In genomic region chr14:24058260-24058950, GRCh38 we compare ENCODE assay signal across 8 cellular contexts. TPM values are rescaled to one million over a fixed set of nuclear protein-coding genes. Genes with fewer than 3 reads are reported as not detected.
DNase-seq lines count a peak whose midpoint lies in the region; ATAC-seq and TF ChIP-seq lines count a peak whose summit lies in the region.

No MANE protein-coding gene starts in this region.

- H3K4me2 ChIP-seq in PC-3 (ENCODE audit: low read length): no peak overlapping the region

- POLR2A ChIA-PET in PC-3 (lab: Charles Lee; ENCODE audit: unreplicated experiment): interaction anchor here (0.5 to 1.0 kb wide), 3 partner anchors 36 to 589 kb away, joined by 3 to 5 read pairs (median 5); partner anchors contain the start of genes NGDN, PCK2 and PSME2

- no peak overlapping the region for H2AFZ ChIP-seq in PC-3 (ENCODE audit: low read length)

- H3K9me2 ChIP-seq in PC-3 (replicated peaks; ENCODE audit: low read length): no peaks in the 10 kb centered on the region

- BruUV-seq in PC-3 (replicated peaks; lab: Mats Ljungman, UMichigan): no TSS peak

- DNase-seq in AG10803 (ENCODE audit: low read depth) (peak; percentile 67), GM12864 (ENCODE audit: low read depth) (no peak), HS-5 (ENCODE audit: low read depth) (peak; percentile 18), PC-3 (peak; percentile 84), astrocyte of the spinal cord (ENCODE audit: low read depth, low spot score) (peak; percentile 71), right cardiac atrium (peak in 2 of 3 donors; percentile 63 to 83), sciatic nerve (ENCODE audit: low spot score) (peak; percentile 92)

- H3K9me3 ChIP-seq in PC-3 (ENCODE audit: low read length) (no peaks in the 10 kb centered on the region), right cardiac atrium (ENCODE audit: control insufficient read depth, low read length) (no peaks in the 10 kb centered on the region)

- 51% methylated on average over 7 of the region's 7 CpGs for WGBS in right cardiac atrium

- TF ChIP-seq CTCF in AG10803 (conservative IDR thresholded peaks at IDR 0.05; ENCODE audit: low read length) (peak; percentile 85), GM12864 (IDR thresholded peaks at IDR 0.05; ENCODE audit: low read depth, low read length, missing control alignments) (peak; percentile 76), PC-3 (conservative IDR thresholded peaks at IDR 0.05; ENCODE audit: low read depth, low read length) (peak; percentile 84), astrocyte of the spinal cord (IDR thresholded peaks at IDR 0.05; ENCODE audit: low read depth, low read length) (peak; percentile 92)

- no peaks in the 10 kb centered on the region for H3F3A ChIP-seq in PC-3 (ENCODE audit: low read length, unreplicated experiment)

- CTCF ChIA-PET in PC-3 (lab: Charles Lee): interaction anchor here (0.6 to 1.9 kb wide), 10 partner anchors 12 to 103 kb away, joined by 3 to 40 read pairs (median 4); partner anchors contain the start of genes DCAF11, IRF9, NRL and PCK2

- no peak overlapping the region for H3K9ac ChIP-seq in PC-3 (ENCODE audit: low read length)

- no peaks in the 10 kb centered on the region for H3K79me2 ChIP-seq in PC-3 (ENCODE audit: low read length)

- H3K4me3 ChIP-seq in AG10803 (ENCODE audit: low read length): no peak overlapping the region
- no peak overlapping the region for H3K4me3 ChIP-seq in GM12864 (ENCODE audit: low read depth, low read length)
- no peak overlapping the region for H3K4me3 ChIP-seq in PC-3 (ENCODE audit: low read length)
- H3K4me3 ChIP-seq in astrocyte of the spinal cord (ENCODE audit: low read depth, low read length): no peak overlapping the region
- no peak overlapping the region for H3K4me3 ChIP-seq in right cardiac atrium (ENCODE audit: low read length)

- peak; percentile 94 for ATAC-seq in PC-3
- peak; percentile 72 to 74 for ATAC-seq in right cardiac atrium
- ATAC-seq in sciatic nerve: peak; percentile 73
- ATAC-seq in HG02678 (IDR thresholded peaks at IDR 0.05; ENCODE audit: unreplicated experiment): no peak

- intact Hi-C loops in PC-3 (cut with micrococcal nuclease) (loop anchor here (1.0 to 5.0 kb wide), 4 partner anchors 32 to 102 kb away; partner anchors contain the start of gene IRF9), right cardiac atrium (cut with DNase I) (loop anchor here (5.0 to 10.0 kb wide), 3 partner anchors 34 to 49 kb away; partner anchors contain the start of gene PCK2 (in 1 of the 4)), sciatic nerve (cut with DNase I) (loop anchor here (5.0 kb wide), 1 partner anchor 39 kb away; no protein-coding TSS in a partner anchor)

- H3K27me3 ChIP-seq in PC-3 (ENCODE audit: low read length) (0 out of 2 replicates have a peak, but pooled peaks cover 6% of the 10 kb centered on the region), right cardiac atrium (ENCODE audit: control insufficient read depth, insufficient read depth) (no peaks in the 10 kb centered on the region)

- H3K36me3 ChIP-seq in PC-3 (ENCODE audit: low read depth, low read length): no peaks in the 10 kb centered on the region

- H3K4me1 ChIP-seq in PC-3 (ENCODE audit: insufficient read depth, low read length): no peaks in the 10 kb centered on the region
- no peaks in the 10 kb centered on the region for H3K4me1 ChIP-seq in right cardiac atrium (ENCODE audit: control insufficient read depth, insufficient read depth, low read length)

- H4K20me1 ChIP-seq in PC-3 (ENCODE audit: low read length): no peaks in the 10 kb centered on the region

- no peak overlapping the region for H3K27ac ChIP-seq in PC-3 (ENCODE audit: low read length)
- H3K27ac ChIP-seq in right cardiac atrium (ENCODE audit: low read length): no peak overlapping the region

- in situ Hi-C loops in astrocyte of the spinal cord (cut with HindIII; ENCODE audit: low sequenced_read_pairs): no loop called here

RNA-seq across cellular contexts. Expression of gene CARMIL3, which starts 6.6 kb away (rescaled TPM):
- total RNA-seq in PC-3 (2014; rRNA removed): not detected in 2 replicates
- total RNA-seq in right cardiac atrium: under 1 TPM; 0.17 to 0.45 (median 0.17) TPM
- 0.18 TPM for polyA plus RNA-seq in right cardiac atrium
- total RNA-seq in sciatic nerve: 0.58 TPM

RNA-seq across cellular contexts. Expression of gene CPNE6, which starts 13.0 kb away (rescaled TPM):
- total RNA-seq in PC-3 (2014; rRNA removed) (not detected in 2 replicates), right cardiac atrium (under 1 TPM in 1 of 4 donors, not detected in 3; 0.14 TPM), sciatic nerve (not detected)
- polyA plus RNA-seq in right cardiac atrium: 0.16 TPM

RNA-seq across cellular contexts. Expression of gene PCK2, which starts 35.7 kb away (rescaled TPM):
- total RNA-seq in PC-3 (2014; rRNA removed) (10.0 and 11.6 TPM in 2 replicates), right cardiac atrium (10 to 100 TPM in 1 of 4 donors, 1 to 10 TPM in 3; 4.0 to 11.0 (median 5.3) TPM), sciatic nerve (11.9 TPM)
- 3.5 TPM for polyA plus RNA-seq in right cardiac atrium

RNA-seq across cellular contexts. Expression of gene DCAF11, which starts 56.2 kb away (rescaled TPM):
- 68.2 and 85.8 TPM in 2 replicates for total RNA-seq in PC-3 (2014; rRNA removed)
- 10 to 100 TPM; 50.6 to 70.7 (median 62.6) TPM for total RNA-seq in right cardiac atrium
- polyA plus RNA-seq in right cardiac atrium: 33.1 TPM
- 47.6 TPM for total RNA-seq in sciatic nerve

RNA-seq across cellular contexts. Expression of gene NRL, which starts 56.3 kb away (rescaled TPM):
- total RNA-seq in PC-3 (2014; rRNA removed) (1.5 and 1.7 TPM in 2 replicates), right cardiac atrium (1 to 10 TPM in 3 of 4 donors, under 1 TPM in 1; 0.79 to 2.9 (median 2.4) TPM), sciatic nerve (2.9 TPM)
- 2.6 TPM for polyA plus RNA-seq in right cardiac atrium
